1 cellular context compared by ENCODE assay signal in the genomic region with DNA sequence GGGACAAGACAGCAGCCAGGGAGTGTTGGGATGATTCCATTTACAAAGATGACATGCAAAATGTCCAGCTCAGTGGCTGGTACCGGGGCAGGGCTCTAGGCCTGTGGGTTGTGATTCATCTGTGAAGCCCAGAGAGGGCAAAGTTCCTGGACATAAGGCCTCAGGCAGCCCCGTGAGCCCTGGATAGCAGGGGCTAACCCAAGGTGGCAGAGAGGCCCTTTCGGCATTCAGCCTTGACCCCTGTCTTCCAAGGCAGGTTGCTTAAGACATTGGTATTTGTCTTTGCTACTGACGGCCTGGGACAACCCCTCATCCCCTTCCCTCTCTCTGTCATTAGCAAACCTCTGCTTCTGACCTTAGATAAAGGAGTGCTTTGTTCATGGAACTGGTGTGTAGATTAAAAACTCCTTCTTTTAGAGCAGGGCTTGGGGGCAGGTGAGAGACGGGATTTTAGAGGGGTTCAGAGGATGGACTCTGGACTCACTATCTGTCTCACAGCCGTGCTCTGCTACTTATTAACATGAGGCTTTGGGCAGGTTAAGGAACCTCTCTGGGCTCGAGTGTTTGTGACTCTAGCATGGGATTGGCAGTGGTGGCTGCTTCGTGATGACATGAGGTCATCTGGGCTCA.
TF ChIP-seq lines count a peak whose summit lies in the region.

No MANE protein-coding gene starts in this region.

TF ChIP-seq in HepG2, 621 proteins besides CTCF, POLR2A, EP300 and RAD21 (continues in another document):
- TF ChIP-seq, protein P1, sequence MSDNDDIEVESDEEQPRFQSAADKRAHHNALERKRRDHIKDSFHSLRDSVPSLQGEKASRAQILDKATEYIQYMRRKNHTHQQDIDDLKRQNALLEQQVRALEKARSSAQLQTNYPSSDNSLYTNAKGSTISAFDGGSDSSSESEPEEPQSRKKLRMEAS (IDR thresholded peaks at IDR 0.05): peak; percentile 22; the same call in 1 of the 2 replicates
- TF ChIP-seq ZNF746 (CRISPR knock-in tag; IDR thresholded peaks at IDR 0.05) (peak; percentile 57; the same call in 1 of the 2 replicates), HOXA9 (CRISPR knock-in tag; IDR thresholded peaks at IDR 0.05; ENCODE audit: borderline replicate concordance) (no peak), TBP (CRISPR knock-in tag; IDR thresholded peaks at IDR 0.05) (no peak), NFE2L1 (CRISPR knock-in tag; IDR thresholded peaks at IDR 0.05; ENCODE audit: borderline replicate concordance) (no peak), ZNF747 (CRISPR knock-in tag; IDR thresholded peaks at IDR 0.05; ENCODE audit: borderline replicate concordance) (0 out of 2 replicates have a peak, but pooled peaks have one; percentile 29), MED13 (CRISPR knock-in tag; IDR thresholded peaks at IDR 0.05) (peak; percentile 66; the same call in 1 of the 2 replicates), ZNF230 (CRISPR knock-in tag; IDR thresholded peaks at IDR 0.05) (no peak), ATAD3A (CRISPR knock-in tag; IDR thresholded peaks at IDR 0.05) (no peak), ZNF331 (CRISPR knock-in tag; IDR thresholded peaks at IDR 0.05) (no peak; the same call in 1 of the 2 replicates), ADNP (CRISPR knock-in tag; IDR thresholded peaks at IDR 0.05) (no peak), DPF2 (CRISPR knock-in tag; IDR thresholded peaks at IDR 0.05; ENCODE audit: borderline replicate concordance, low read depth) (peak; percentile 65; the same call in 1 of the 2 replicates), NFIC (IDR thresholded peaks at IDR 0.05; ENCODE audit: low read length) (no peak; the same call in 1 of the 2 replicates), ZNF263 (CRISPR knock-in tag; IDR thresholded peaks at IDR 0.05) (no peak; the same call in 1 of the 2 replicates), MATR3 (CRISPR knock-in tag; IDR thresholded peaks at IDR 0.05) (no peak), SMAD1 (CRISPR knock-in tag; IDR thresholded peaks at IDR 0.05; ENCODE audit: borderline replicate concordance, low read depth) (no peak), ZNF772 (CRISPR knock-in tag; IDR thresholded peaks at IDR 0.05) (0 out of 2 replicates have a peak, but pooled peaks have one; percentile 43), ZNF430 (CRISPR knock-in tag; IDR thresholded peaks at IDR 0.05) (no peak), SCMH1 (CRISPR knock-in tag; IDR thresholded peaks at IDR 0.05; ENCODE audit: borderline replicate concordance) (no peak), MTF1 (CRISPR knock-in tag; IDR thresholded peaks at IDR 0.05) (no peak), ZNF546 (CRISPR knock-in tag; conservative IDR thresholded peaks at IDR 0.05) (no peak), SMAD3 (CRISPR knock-in tag; IDR thresholded peaks at IDR 0.05) (peak; percentile 67; the same call in 1 of the 2 replicates), KLF16 (CRISPR knock-in tag; IDR thresholded peaks at IDR 0.05) (no peak), SYNCRIP (IDR thresholded peaks at IDR 0.05; ENCODE audit: insufficient read depth, low read depth, low read length) (no peak), HNRNPH1 (optimal IDR thresholded peaks at IDR 0.05; ENCODE audit: low read depth, low read length) (no peak), ZNF777 (CRISPR knock-in tag; IDR thresholded peaks at IDR 0.05) (no peak), JUN (CRISPR knock-in tag; IDR thresholded peaks at IDR 0.05) (peak; percentile 43), ZSCAN30 (CRISPR knock-in tag; IDR thresholded peaks at IDR 0.05) (no peak), ISX (CRISPR knock-in tag; conservative IDR thresholded peaks at IDR 0.05) (no peak), ATF7-NPFF (CRISPR knock-in tag; IDR thresholded peaks at IDR 0.05; ENCODE audit: low read depth) (0 out of 2 replicates have a peak, but pooled peaks have one; percentile 2), HIVEP1 (CRISPR knock-in tag; IDR thresholded peaks at IDR 0.05) (peak; percentile 77; the same call in 1 of the 2 replicates), SOX6 (IDR thresholded peaks at IDR 0.05) (no peak), SOX6 (CRISPR knock-in tag; IDR thresholded peaks at IDR 0.05) (peak; percentile 87), NFRKB (IDR thresholded peaks at IDR 0.05) (no peak), KLF9 (CRISPR knock-in tag; IDR thresholded peaks at IDR 0.05; ENCODE audit: low read depth) (no peak)
- TF ChIP-seq, protein P2, sequence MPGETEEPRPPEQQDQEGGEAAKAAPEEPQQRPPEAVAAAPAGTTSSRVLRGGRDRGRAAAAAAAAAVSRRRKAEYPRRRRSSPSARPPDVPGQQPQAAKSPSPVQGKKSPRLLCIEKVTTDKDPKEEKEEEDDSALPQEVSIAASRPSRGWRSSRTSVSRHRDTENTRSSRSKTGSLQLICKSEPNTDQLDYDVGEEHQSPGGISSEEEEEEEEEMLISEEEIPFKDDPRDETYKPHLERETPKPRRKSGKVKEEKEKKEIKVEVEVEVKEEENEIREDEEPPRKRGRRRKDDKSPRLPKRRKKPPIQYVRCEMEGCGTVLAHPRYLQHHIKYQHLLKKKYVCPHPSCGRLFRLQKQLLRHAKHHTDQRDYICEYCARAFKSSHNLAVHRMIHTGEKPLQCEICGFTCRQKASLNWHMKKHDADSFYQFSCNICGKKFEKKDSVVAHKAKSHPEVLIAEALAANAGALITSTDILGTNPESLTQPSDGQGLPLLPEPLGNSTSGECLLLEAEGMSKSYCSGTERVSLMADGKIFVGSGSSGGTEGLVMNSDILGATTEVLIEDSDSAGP (CRISPR knock-in tag; IDR thresholded peaks at IDR 0.05; ENCODE audit: borderline replicate concordance): peak; percentile 55; the same call in 1 of the 2 replicates
- TF ChIP-seq, protein P3, sequence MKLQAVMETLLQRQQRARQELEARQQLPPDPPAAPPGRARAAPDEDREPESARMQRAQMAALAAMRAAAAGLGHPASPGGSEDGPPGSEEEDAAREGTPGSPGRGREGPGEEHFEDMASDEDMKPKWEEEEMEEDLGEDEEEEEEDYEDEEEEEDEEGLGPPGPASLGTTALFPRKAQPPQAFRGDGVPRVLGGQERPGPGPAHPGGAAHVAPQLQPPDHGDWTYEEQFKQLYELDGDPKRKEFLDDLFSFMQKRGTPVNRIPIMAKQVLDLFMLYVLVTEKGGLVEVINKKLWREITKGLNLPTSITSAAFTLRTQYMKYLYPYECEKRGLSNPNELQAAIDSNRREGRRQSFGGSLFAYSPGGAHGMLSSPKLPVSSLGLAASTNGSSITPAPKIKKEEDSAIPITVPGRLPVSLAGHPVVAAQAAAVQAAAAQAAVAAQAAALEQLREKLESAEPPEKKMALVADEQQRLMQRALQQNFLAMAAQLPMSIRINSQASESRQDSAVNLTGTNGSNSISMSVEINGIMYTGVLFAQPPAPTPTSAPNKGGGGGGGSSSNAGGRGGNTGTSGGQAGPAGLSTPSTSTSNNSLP (IDR thresholded peaks at IDR 0.05; ENCODE audit: low read depth, low read length): no peak
- TF ChIP-seq, protein P4, sequence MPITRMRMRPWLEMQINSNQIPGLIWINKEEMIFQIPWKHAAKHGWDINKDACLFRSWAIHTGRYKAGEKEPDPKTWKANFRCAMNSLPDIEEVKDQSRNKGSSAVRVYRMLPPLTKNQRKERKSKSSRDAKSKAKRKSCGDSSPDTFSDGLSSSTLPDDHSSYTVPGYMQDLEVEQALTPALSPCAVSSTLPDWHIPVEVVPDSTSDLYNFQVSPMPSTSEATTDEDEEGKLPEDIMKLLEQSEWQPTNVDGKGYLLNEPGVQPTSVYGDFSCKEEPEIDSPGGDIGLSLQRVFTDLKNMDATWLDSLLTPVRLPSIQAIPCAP (CRISPR knock-in tag; IDR thresholded peaks at IDR 0.05; ENCODE audit: low read depth): no peak
- TF ChIP-seq, protein P5, sequence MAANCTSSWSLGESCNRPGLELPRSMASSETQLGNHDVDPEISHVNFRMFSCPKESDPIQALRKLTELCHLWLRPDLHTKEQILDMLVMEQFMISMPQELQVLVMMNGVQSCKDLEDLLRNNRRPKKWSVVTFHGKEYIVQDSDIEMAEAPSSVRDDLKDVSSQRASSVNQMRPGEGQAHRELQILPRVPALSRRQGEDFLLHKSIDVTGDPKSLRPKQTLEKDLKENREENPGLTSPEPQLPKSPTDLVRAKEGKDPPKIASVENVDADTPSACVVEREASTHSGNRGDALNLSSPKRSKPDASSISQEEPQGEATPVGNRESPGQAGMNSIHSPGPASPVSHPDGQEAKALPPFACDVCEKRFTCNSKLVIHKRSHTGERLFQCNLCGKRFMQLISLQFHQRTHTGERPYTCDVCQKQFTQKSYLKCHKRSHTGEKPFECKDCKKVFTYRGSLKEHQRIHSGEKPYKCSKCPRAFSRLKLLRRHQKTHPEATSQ (CRISPR knock-in tag; IDR thresholded peaks at IDR 0.05; ENCODE audit: borderline replicate concordance): peak; percentile 88; the same call in 1 of the 2 replicates
- TF ChIP-seq, protein P6, sequence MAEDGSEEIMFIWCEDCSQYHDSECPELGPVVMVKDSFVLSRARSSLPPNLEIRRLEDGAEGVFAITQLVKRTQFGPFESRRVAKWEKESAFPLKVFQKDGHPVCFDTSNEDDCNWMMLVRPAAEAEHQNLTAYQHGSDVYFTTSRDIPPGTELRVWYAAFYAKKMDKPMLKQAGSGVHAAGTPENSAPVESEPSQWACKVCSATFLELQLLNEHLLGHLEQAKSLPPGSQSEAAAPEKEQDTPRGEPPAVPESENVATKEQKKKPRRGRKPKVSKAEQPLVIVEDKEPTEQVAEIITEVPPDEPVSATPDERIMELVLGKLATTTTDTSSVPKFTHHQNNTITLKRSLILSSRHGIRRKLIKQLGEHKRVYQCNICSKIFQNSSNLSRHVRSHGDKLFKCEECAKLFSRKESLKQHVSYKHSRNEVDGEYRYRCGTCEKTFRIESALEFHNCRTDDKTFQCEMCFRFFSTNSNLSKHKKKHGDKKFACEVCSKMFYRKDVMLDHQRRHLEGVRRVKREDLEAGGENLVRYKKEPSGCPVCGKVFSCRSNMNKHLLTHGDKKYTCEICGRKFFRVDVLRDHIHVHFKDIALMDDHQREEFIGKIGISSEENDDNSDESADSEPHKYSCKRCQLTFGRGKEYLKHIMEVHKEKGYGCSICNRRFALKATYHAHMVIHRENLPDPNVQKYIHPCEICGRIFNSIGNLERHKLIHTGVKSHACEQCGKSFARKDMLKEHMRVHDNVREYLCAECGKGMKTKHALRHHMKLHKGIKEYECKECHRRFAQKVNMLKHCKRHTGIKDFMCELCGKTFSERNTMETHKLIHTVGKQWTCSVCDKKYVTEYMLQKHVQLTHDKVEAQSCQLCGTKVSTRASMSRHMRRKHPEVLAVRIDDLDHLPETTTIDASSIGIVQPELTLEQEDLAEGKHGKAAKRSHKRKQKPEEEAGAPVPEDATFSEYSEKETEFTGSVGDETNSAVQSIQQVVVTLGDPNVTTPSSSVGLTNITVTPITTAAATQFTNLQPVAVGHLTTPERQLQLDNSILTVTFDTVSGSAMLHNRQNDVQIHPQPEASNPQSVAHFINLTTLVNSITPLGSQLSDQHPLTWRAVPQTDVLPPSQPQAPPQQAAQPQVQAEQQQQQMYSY (CRISPR knock-in tag; IDR thresholded peaks at IDR 0.05): no peak
- TF ChIP-seq, protein P7, sequence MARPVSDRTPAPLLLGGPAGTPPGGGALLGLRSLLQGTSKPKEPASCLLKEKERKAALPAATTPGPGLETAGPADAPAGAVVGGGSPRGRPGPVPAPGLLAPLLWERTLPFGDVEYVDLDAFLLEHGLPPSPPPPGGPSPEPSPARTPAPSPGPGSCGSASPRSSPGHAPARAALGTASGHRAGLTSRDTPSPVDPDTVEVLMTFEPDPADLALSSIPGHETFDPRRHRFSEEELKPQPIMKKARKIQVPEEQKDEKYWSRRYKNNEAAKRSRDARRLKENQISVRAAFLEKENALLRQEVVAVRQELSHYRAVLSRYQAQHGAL (CRISPR knock-in tag; IDR thresholded peaks at IDR 0.05; ENCODE audit: not compliant biosample characterization): no peak
- TF ChIP-seq, protein P8, sequence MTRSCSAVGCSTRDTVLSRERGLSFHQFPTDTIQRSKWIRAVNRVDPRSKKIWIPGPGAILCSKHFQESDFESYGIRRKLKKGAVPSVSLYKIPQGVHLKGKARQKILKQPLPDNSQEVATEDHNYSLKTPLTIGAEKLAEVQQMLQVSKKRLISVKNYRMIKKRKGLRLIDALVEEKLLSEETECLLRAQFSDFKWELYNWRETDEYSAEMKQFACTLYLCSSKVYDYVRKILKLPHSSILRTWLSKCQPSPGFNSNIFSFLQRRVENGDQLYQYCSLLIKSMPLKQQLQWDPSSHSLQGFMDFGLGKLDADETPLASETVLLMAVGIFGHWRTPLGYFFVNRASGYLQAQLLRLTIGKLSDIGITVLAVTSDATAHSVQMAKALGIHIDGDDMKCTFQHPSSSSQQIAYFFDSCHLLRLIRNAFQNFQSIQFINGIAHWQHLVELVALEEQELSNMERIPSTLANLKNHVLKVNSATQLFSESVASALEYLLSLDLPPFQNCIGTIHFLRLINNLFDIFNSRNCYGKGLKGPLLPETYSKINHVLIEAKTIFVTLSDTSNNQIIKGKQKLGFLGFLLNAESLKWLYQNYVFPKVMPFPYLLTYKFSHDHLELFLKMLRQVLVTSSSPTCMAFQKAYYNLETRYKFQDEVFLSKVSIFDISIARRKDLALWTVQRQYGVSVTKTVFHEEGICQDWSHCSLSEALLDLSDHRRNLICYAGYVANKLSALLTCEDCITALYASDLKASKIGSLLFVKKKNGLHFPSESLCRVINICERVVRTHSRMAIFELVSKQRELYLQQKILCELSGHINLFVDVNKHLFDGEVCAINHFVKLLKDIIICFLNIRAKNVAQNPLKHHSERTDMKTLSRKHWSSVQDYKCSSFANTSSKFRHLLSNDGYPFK (CRISPR knock-in tag; IDR thresholded peaks at IDR 0.05; ENCODE audit: borderline replicate concordance): peak; percentile 72; the same call in 1 of the 2 replicates
- TF ChIP-seq, protein P9, sequence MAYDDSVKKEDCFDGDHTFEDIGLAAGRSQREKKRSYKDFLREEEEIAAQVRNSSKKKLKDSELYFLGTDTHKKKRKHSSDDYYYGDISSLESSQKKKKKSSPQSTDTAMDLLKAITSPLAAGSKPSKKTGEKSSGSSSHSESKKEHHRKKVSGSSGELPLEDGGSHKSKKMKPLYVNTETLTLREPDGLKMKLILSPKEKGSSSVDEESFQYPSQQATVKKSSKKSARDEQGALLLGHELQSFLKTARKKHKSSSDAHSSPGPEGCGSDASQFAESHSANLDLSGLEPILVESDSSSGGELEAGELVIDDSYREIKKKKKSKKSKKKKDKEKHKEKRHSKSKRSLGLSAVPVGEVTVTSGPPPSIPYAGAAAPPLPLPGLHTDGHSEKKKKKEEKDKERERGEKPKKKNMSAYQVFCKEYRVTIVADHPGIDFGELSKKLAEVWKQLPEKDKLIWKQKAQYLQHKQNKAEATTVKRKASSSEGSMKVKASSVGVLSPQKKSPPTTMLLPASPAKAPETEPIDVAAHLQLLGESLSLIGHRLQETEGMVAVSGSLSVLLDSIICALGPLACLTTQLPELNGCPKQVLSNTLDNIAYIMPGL (CRISPR knock-in tag; IDR thresholded peaks at IDR 0.05; ENCODE audit: borderline replicate concordance in 1 of 2, low read depth in 1 of 2): no peak
